Comparison of ENCODE assay signal across 8 cellular contexts in genomic region chr3:14403636-14404395, GRCh38. TPM values are rescaled to one million over a fixed set of nuclear protein-coding genes. Genes with fewer than 3 reads are reported as not detected.
DNase-seq lines count a peak whose midpoint lies in the region; ATAC-seq, FAIRE-seq and TF ChIP-seq lines count a peak whose summit lies in the region.

No MANE protein-coding gene starts in this region.

- no TSS peak for BruUV-seq in Calu3 (replicated peaks; lab: Mats Ljungman, UMichigan)

- H3K4me3 Mint-ChIP-seq in Calu3 (ENCODE audit: low read depth, unreplicated experiment) = peak overlapping the region; percentile 97
- peak overlapping the region; percentile 93 for H3K4me3 Mint-ChIP-seq in activated T-helper 2 cell treated with anti-CD3 and anti-CD28 coated beads, Interferon-gamma antibody, Interleukin-2, Interleukin-4, amounts not matched to agents 10 μg/mL and 5 μg/mL and 100 μg/mL, durations not matched to agents 14 hours and 24 hours and 36 hours (ENCODE audit: low read depth)

- H3K9me3 Mint-ChIP-seq in Calu3 (ENCODE audit: low read depth, unreplicated experiment) = no peaks in the 10 kb centered on the region
- H3K9me3 Mint-ChIP-seq in activated T-helper 2 cell treated with anti-CD3 and anti-CD28 coated beads, Interferon-gamma antibody, Interleukin-2, Interleukin-4, amounts not matched to agents 10 μg/mL and 5 μg/mL and 100 μg/mL, durations not matched to agents 14 hours and 24 hours and 36 hours = no peaks in the 10 kb centered on the region

- no peak for ATAC-seq in HG02981 (IDR thresholded peaks at IDR 0.05; ENCODE audit: unreplicated experiment)

- no peak overlapping the region for H2AFZ ChIP-seq in KMS-11 (ENCODE audit: low read depth)

- H3K4me2 ChIP-seq in KMS-11 = peak overlapping the region; percentile 73; the same call in 1 of the 2 replicates

- H3K27ac Mint-ChIP-seq in Calu3 (ENCODE audit: unreplicated experiment) = peak overlapping the region; percentile 74
- H3K27ac Mint-ChIP-seq in activated T-helper 2 cell treated with anti-CD3 and anti-CD28 coated beads, Interferon-gamma antibody, Interleukin-2, Interleukin-4, amounts not matched to agents 10 μg/mL and 5 μg/mL and 100 μg/mL, durations not matched to agents 14 hours and 24 hours and 36 hours = peak overlapping the region; percentile 89

- peak overlapping the region; percentile 90; the same call in 1 of the 2 replicates for H3K27ac ChIP-seq in KMS-11

- H3K4me3 ChIP-seq in KMS-11 (IDR thresholded peaks at IDR 0.05; ENCODE audit: insufficient read depth, low read depth, low read length) = peak overlapping the region; percentile 59
- H3K4me3 ChIP-seq in skeletal muscle cell (ENCODE audit: low read depth, low read length) = peak overlapping the region; percentile 84

- no peaks in the 10 kb centered on the region for H3K4me1 ChIP-seq in KMS-11 (ENCODE audit: low read depth, poor library complexity, severe bottlenecking)

- TF ChIP-seq CTCF in Calu3 (IDR thresholded peaks at IDR 0.05; ENCODE audit: unreplicated experiment) (no peak), KMS-11 (conservative IDR thresholded peaks at IDR 0.05; ENCODE audit: low read depth, low read length) (no peak)

- FAIRE-seq in HTR-8/SVneo (lab: Jason Lieb, UNC) = no peak

- no peaks in the 10 kb centered on the region for H3K27me3 ChIP-seq in KMS-11 (ENCODE audit: insufficient read depth, low read depth)

- H3K4me1 Mint-ChIP-seq in Calu3 (ENCODE audit: low read depth, unreplicated experiment) = peaks cover 15% of the 10 kb centered on the region
- peaks cover 33% of the 10 kb centered on the region for H3K4me1 Mint-ChIP-seq in activated T-helper 2 cell treated with anti-CD3 and anti-CD28 coated beads, Interferon-gamma antibody, Interleukin-2, Interleukin-4, amounts not matched to agents 10 μg/mL and 5 μg/mL and 100 μg/mL, durations not matched to agents 14 hours and 24 hours and 36 hours (ENCODE audit: low read depth)

- peaks cover 36% of the 10 kb centered on the region for H3K79me2 ChIP-seq in KMS-11 (ENCODE audit: insufficient read depth, low read depth)

- H3K36me3 ChIP-seq in KMS-11 (ENCODE audit: insufficient read depth) = no peaks in the 10 kb centered on the region

- H3K36me3 Mint-ChIP-seq in Calu3 (ENCODE audit: insufficient read depth, unreplicated experiment) = peaks cover 65% of the 10 kb centered on the region
- peaks cover 35% of the 10 kb centered on the region for H3K36me3 Mint-ChIP-seq in activated T-helper 2 cell treated with anti-CD3 and anti-CD28 coated beads, Interferon-gamma antibody, Interleukin-2, Interleukin-4, amounts not matched to agents 10 μg/mL and 5 μg/mL and 100 μg/mL, durations not matched to agents 14 hours and 24 hours and 36 hours (ENCODE audit: low read depth)

- peak overlapping the region; percentile 81 for H3K9ac ChIP-seq in KMS-11

- intact Hi-C loops in Calu3 (cut with micrococcal nuclease; ENCODE audit: unreplicated experiment) = loop anchor here (2.0 kb wide), 1 partner anchor 55 kb away; no protein-coding TSS in a partner anchor
- intact Hi-C loops in activated T-helper 2 cell treated with anti-CD3 and anti-CD28 coated beads, Interferon-gamma antibody, Interleukin-2, Interleukin-4, amounts not matched to agents 10 μg/mL and 5 μg/mL and 100 μg/mL, durations not matched to agents 14 hours and 24 hours and 36 hours (cut with micrococcal nuclease) = loop anchor here (2.0 to 5.0 kb wide), 2 partner anchors 227 to 247 kb away; partner anchors contain the start of genes CCDC174, LSM3 and XPC

- DNase-seq in Calu3 (peak; percentile 47), hepatic stellate cell (ENCODE audit: low spot score) (peak; percentile 60), skeletal muscle cell (ENCODE audit: low read depth) (no peak), HTR-8/SVneo (ENCODE audit: insufficient read length, low spot score) (no peak), epidermal melanocyte (ENCODE audit: insufficient read length, low spot score) (no peak)
- DNase-seq in activated T-helper 2 cell treated with anti-CD3 and anti-CD28 coated beads, Interferon-gamma antibody, Interleukin-2, Interleukin-4, amounts not matched to agents 10 μg/mL and 5 μg/mL and 100 μg/mL, durations not matched to agents 14 hours and 24 hours and 36 hours (ENCODE audit: low spot score) = no peak

- CTCF ChIA-PET in Calu3 (lab: Charles Lee) = interaction anchor here (1.8 kb wide), 1 partner anchor 200 kb away, joined by 11 read pairs; no protein-coding TSS in a partner anchor

- no peaks in the 10 kb centered on the region for H4K20me1 ChIP-seq in KMS-11 (ENCODE audit: insufficient read depth)

- H3K27me3 Mint-ChIP-seq in Calu3 (ENCODE audit: unreplicated experiment) = no peaks in the 10 kb centered on the region
- H3K27me3 Mint-ChIP-seq in activated T-helper 2 cell treated with anti-CD3 and anti-CD28 coated beads, Interferon-gamma antibody, Interleukin-2, Interleukin-4, amounts not matched to agents 10 μg/mL and 5 μg/mL and 100 μg/mL, durations not matched to agents 14 hours and 24 hours and 36 hours (ENCODE audit: low read depth) = no peaks in the 10 kb centered on the region

RNA-seq across cellular contexts. Expression of gene SLC6A6, which starts 1.4 kb away (rescaled TPM):
- total RNA-seq in Calu3 (2022) = 46.3 and 48.3 TPM in 2 replicates
- total RNA-seq in activated T-helper 2 cell treated with anti-CD3 and anti-CD28 coated beads, Interferon-gamma antibody, Interleukin-2, Interleukin-4, amounts not matched to agents 10 μg/mL and 5 μg/mL and 100 μg/mL, durations not matched to agents 14 hours and 24 hours and 36 hours = 55.1 and 55.8 TPM in 2 replicates

Comparison
In these comparisons a context has a peak if more than half of its experiments do, and no peak if none do; other contexts are left out.
1. DNase-seq: peak in Calu3 (single experiment) and hepatic stellate cell (single experiment); none in activated T-helper 2 cell treated with anti-CD3 and anti-CD28 coated beads, Interferon-gamma antibody, Interleukin-2, Interleukin-4, amounts not matched to agents 10 μg/mL and 5 μg/mL and 100 μg/mL, durations not matched to agents 14 hours and 24 hours and 36 hours (single experiment), skeletal muscle cell (single experiment), HTR-8/SVneo (single experiment) and epidermal melanocyte (single experiment).